8 cellular contexts compared by ENCODE assay signal in genomic region chr7:76310102-76310957, GRCh38. TPM values are rescaled to one million over a fixed set of nuclear protein-coding genes. Genes with fewer than 3 reads are reported as not detected.
DNase-seq lines count a peak whose midpoint lies in the region; ATAC-seq and TF ChIP-seq lines count a peak whose summit lies in the region.
"Had no signal": no experiment of that assay in that cellular context is flagged by ENCODE, and none has a peak within 500 bp of the region (broad histone marks: within the 10 kb centered on the region; RNA-seq: fewer than 3 reads in every experiment).

No MANE protein-coding gene starts in this region.

- no peak for ATAC-seq in GM19397 (IDR thresholded peaks at IDR 0.05; ENCODE audit: unreplicated experiment)
- ATAC-seq: T-cell had no signal

- H3K27ac Mint-ChIP-seq in type B pancreatic cell, result no peak overlapping the region
- H3K27ac Mint-ChIP-seq: T-cell had no signal

- no peaks in the 10 kb centered on the region for H3K27me3 Mint-ChIP-seq in type B pancreatic cell
- H3K27me3 Mint-ChIP-seq: T-cell had no signal

- peak; percentile 94 for DNase-seq in NCI-H146 (lab: John Stamatoyannopoulos, UW)
- peak; percentile 77 for DNase-seq in SK-N-DZ (ENCODE audit: low spot score)
- peak in 32 of 42 donors; percentile 21 to 76 (median 48) for DNase-seq in head of caudate nucleus
- DNase-seq in NCI-H1930 (lab: John Stamatoyannopoulos, UW), result no peak
- DNase-seq in type B pancreatic cell (ENCODE audit: extremely low spot score, unreplicated experiment), result no peak
- DNase-seq: T-cell had no signal

- H3K4me1 Mint-ChIP-seq in type B pancreatic cell (ENCODE audit: unreplicated experiment), result peaks cover 13% of the 10 kb centered on the region

- no peak for TF ChIP-seq CTCF in type B pancreatic cell (conservative IDR thresholded peaks at IDR 0.05)

- H3K4me3 Mint-ChIP-seq in type B pancreatic cell, result no peak overlapping the region
- H3K4me3 Mint-ChIP-seq: T-cell had no signal

- H3K36me3 Mint-ChIP-seq in type B pancreatic cell, result no peaks in the 10 kb centered on the region
- H3K36me3 Mint-ChIP-seq: T-cell had no signal

- peak overlapping the region; percentile 76 for H3K27ac ChIP-seq in temporal lobe (ENCODE audit: low read depth, low read length)

- H3K9me3 Mint-ChIP-seq in type B pancreatic cell, result no peaks in the 10 kb centered on the region
- H3K9me3 Mint-ChIP-seq: T-cell had no signal

- intact Hi-C loops in head of caudate nucleus (cut with DNase I), result loop anchor here (5.0 kb wide), 1 partner anchor 133 kb away; no protein-coding TSS in a partner anchor

RNA-seq across cellular contexts. Expression of gene HSPB1, which starts 7.9 kb away (rescaled TPM):
- 24.8 and 32.8 TPM in 2 replicates for polyA plus RNA-seq in SK-N-DZ (2014; cell fraction: cytosol; rRNA removed)
- polyA plus RNA-seq in SK-N-DZ (2014; cell fraction: nucleus; rRNA removed), result 8.4 and 14.6 TPM in 2 replicates
- total RNA-seq in temporal lobe, result 5.2 TPM
- 228 and 315 TPM in 2 replicates for total RNA-seq in type B pancreatic cell (ENCODE audit: low replicate concordance)

RNA-seq across cellular contexts. Expression of gene YWHAG, which starts 48.5 kb away (rescaled TPM):
- 101 and 114 TPM in 2 replicates for polyA plus RNA-seq in SK-N-DZ (2014; cell fraction: cytosol; rRNA removed)
- polyA plus RNA-seq in SK-N-DZ (2014; cell fraction: nucleus; rRNA removed), result 49.4 and 50.9 TPM in 2 replicates
- 344 TPM for total RNA-seq in temporal lobe
- total RNA-seq in type B pancreatic cell (ENCODE audit: low replicate concordance), result 140 TPM in 2 replicates

Comparison
In these comparisons a context has a peak if more than half of its experiments do, and no peak if none do; other contexts are left out.
1. DNase-seq: peak in NCI-H146 (single experiment), SK-N-DZ (single experiment) and head of caudate nucleus (32 of 42); none in NCI-H1930 (0 of 2) and type B pancreatic cell (single experiment).
2. RNA of gene HSPB1, which starts 7.9 kb away (total RNA-seq): 228 to 315 TPM in type B pancreatic cell; 5.2 TPM in temporal lobe (single experiment); every median in the first group is over 10 times any median in the second.